ENCODE assay signal across 5 cellular contexts in the genomic region with DNA sequence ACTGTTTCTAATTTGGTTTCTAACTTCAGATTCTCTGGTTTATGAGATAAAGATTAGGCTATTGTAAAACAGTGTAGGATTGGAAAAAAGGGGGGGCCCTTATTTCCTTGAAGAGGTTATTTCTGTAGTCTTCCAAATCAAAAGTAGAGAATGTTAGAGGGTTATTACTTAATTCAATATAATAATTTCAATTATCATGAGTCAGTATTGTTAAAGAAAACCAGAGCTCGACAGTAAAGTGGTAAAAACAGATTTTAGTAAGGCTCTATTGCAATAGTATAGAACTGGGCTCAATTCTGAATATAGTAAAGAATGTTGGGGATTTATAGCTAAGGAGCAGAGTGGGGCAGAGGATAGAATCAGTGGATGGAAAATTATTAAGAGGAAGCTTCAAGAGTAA.
"Had no signal": no experiment of that assay in that cellular context is flagged by ENCODE, and none has a peak within 500 bp of the region (broad histone marks: within the 10 kb centered on the region; RNA-seq: fewer than 3 reads in every experiment).

No MANE protein-coding gene starts in this region.

- DNase-seq: H9, HCEC 1CT had no signal

- H3K9me3 Mint-ChIP-seq: GM23338, H9, IgD-negative memory B cell had no signal

- H3K27me3 Mint-ChIP-seq: IgD-negative memory B cell had no signal

- H3K4me1 Mint-ChIP-seq: H9, IgD-negative memory B cell had no signal

- H3K4me3 Mint-ChIP-seq: GM23338, H9, IgD-negative memory B cell had no signal

- H3K4me3 ChIP-seq: GM23338 had no signal

- H3K27ac ChIP-seq: HL-60 had no signal

- H3K27ac Mint-ChIP-seq: GM23338, IgD-negative memory B cell had no signal

- H2AFZ ChIP-seq: GM23338 had no signal

- H3K4me2 ChIP-seq: GM23338 had no signal
